Comparison of ENCODE assay signal across 11 cellular contexts in genomic region chr20:10604865-10605440, GRCh38.
DNase-seq lines count a peak whose midpoint lies in the region; ATAC-seq and TF ChIP-seq lines count a peak whose summit lies in the region.
"Had no signal": no experiment of that assay in that cellular context is flagged by ENCODE, and none has a peak within 500 bp of the region (broad histone marks: within the 10 kb centered on the region; RNA-seq: fewer than 3 reads in every experiment).

No MANE protein-coding gene starts in this region.

- no peak for TF ChIP-seq CTCF in dorsolateral prefrontal cortex (IDR thresholded peaks at IDR 0.05 in 54 of 56, conservative IDR thresholded peaks at IDR 0.05 in 2 of 56; ENCODE audit: low read depth in 1 of 56, partially characterized antibody in 56 of 56)

- peak overlapping the region in 56 of 59 donors; percentile 10 to 90 (median 78) for H3K27ac ChIP-seq in dorsolateral prefrontal cortex
- peak overlapping the region; percentile 40 for H3K27ac ChIP-seq in layer of hippocampus (ENCODE audit: low read depth, low read length)
- peak overlapping the region; percentile 31 for H3K27ac ChIP-seq in subcutaneous abdominal adipose tissue (ENCODE audit: low read depth, low read length)

- peaks cover 7 to 17% (median 13%) of the 10 kb centered on the region in 5 donors for H3K4me1 ChIP-seq in subcutaneous abdominal adipose tissue (ENCODE audit: control insufficient read depth in 5 of 5, insufficient read depth in 5 of 5, low read length in 5 of 5)

- H3K4me3 ChIP-seq in dorsolateral prefrontal cortex (peak overlapping the region in 3 of 59 donors; percentile 3 to 28 (median 20)), subcutaneous abdominal adipose tissue (ENCODE audit: low read depth in 1 of 5, low read length in 5 of 5) (no peak overlapping the region)

- no peaks in the 10 kb centered on the region for H3K9me3 ChIP-seq in subcutaneous abdominal adipose tissue (ENCODE audit: control insufficient read depth in 5 of 5, low read length in 5 of 5)

- no peak for ATAC-seq in HG02973 (IDR thresholded peaks at IDR 0.05; ENCODE audit: unreplicated experiment)

- no peaks in the 10 kb centered on the region for H3K36me3 ChIP-seq in subcutaneous abdominal adipose tissue (ENCODE audit: control insufficient read depth in 5 of 5, insufficient read depth in 5 of 5, low read length in 5 of 5)

- intact Hi-C loops in dorsolateral prefrontal cortex (cut with DNase I) (loop anchor here in 1 of 2 donors (5.0 kb wide), 1 partner anchor 67 kb away; the partner anchor contains the start of gene JAG1), posterior vena cava (cut with DNase I) (no loop called here)

- DNase-seq in LHCN-M2 (ENCODE audit: low read depth), result peak; percentile 58
- no peak for DNase-seq in dorsolateral prefrontal cortex
- DNase-seq in posterior vena cava (ENCODE audit: low spot score), result no peak
- no peak for DNase-seq in NCI-H187 treated with DMSO at 0.1 percent for 48 hours (lab: John Stamatoyannopoulos, UW)
- no peak for DNase-seq in activated CD4-positive, alpha-beta T cell treated with anti-CD3 and anti-CD28 coated beads for 4 hours
- DNase-seq: activated CD8-positive, alpha-beta memory T cell treated with anti-CD3 and anti-CD28 coated beads for 24 hours; DMS79 treated with DMSO at 0.1 percent for 48 hours; stimulated activated CD4-positive, alpha-beta T cell treated with anti-CD3 and anti-CD28 coated beads, Interleukin-2, amount 100 ng/mL, for 24 hours had no signal

- H3K27me3 ChIP-seq in dorsolateral prefrontal cortex (no peaks in the 10 kb centered on the region), layer of hippocampus (ENCODE audit: control insufficient read depth, insufficient read depth, low read length) (no peaks in the 10 kb centered on the region), subcutaneous abdominal adipose tissue (ENCODE audit: control insufficient read depth in 5 of 5, insufficient read depth in 4 of 5, low read length in 5 of 5) (no peaks in the 10 kb centered on the region)

- H3K9ac ChIP-seq in subcutaneous abdominal adipose tissue (ENCODE audit: low read length in 5 of 5), result peak overlapping the region in 1 of 5 donors; percentile 24
